Comparison of ENCODE assay signal across 8 cellular contexts in genomic region chr7:44768663-44769361, GRCh38. TPM values are rescaled to one million over a fixed set of nuclear protein-coding genes. Genes with fewer than 3 reads are reported as not detected.
A peak's percentile ranks its signal among the peaks of the same experiment; 100 is the strongest.
DNase-seq lines count a peak whose midpoint lies in the region; ATAC-seq and TF ChIP-seq lines count a peak whose summit lies in the region.

No MANE protein-coding gene starts in this region.

- H3K4me3 ChIP-seq in colonic mucosa (no peak overlapping the region), aorta (ENCODE audit: low read length in 2 of 2) (no peak overlapping the region)

- no peak overlapping the region for H3K4me3 Mint-ChIP-seq in stimulated activated naive CD8-positive, alpha-beta T cell treated with anti-CD3 and anti-CD28 coated beads, Interleukin-15, amount 100 ng/mL, for 72 hours
- H3K4me3 Mint-ChIP-seq in natural killer cell = peak overlapping the region; percentile 84

- no peaks in the 10 kb centered on the region for H3K27me3 ChIP-seq in colonic mucosa
- no peaks in the 10 kb centered on the region for H3K27me3 ChIP-seq in aorta (ENCODE audit: control insufficient read depth in 1 of 2, insufficient read depth in 2 of 2, low read length in 1 of 2)

- H3K9me3 ChIP-seq in colonic mucosa = no peaks in the 10 kb centered on the region
- H3K9me3 ChIP-seq in aorta (ENCODE audit: control insufficient read depth, low read length) = no peaks in the 10 kb centered on the region

- H3K27ac ChIP-seq in colonic mucosa (peak overlapping the region; percentile 55), aorta (ENCODE audit: low read depth in 1 of 2, low read length in 2 of 2) (peak overlapping the region in 1 of 2 donors; percentile 43)

- DNase-seq in stimulated activated naive CD8-positive, alpha-beta T cell treated with anti-CD3 and anti-CD28 coated beads, Interleukin-15, Interleukin-2, amounts not matched to agents 100 U/mL and 50 U/mL, for 24 hours = no peak
- DNase-seq in stimulated activated naive CD8-positive, alpha-beta T cell treated with anti-CD3 and anti-CD28 coated beads, Interleukin-15, amount 100 ng/mL, for 72 hours = no peak
- DNase-seq in colonic mucosa = no peak
- no peak for DNase-seq in natural killer cell
- DNase-seq in aorta = no peak
- no peak for DNase-seq in CD1c-positive myeloid dendritic cell (ENCODE audit: extremely low spot score)

- intact Hi-C loops in colonic mucosa (cut with DNase I) = loop anchor here (10.0 kb wide), 1 partner anchor 174 kb away; no protein-coding TSS in a partner anchor
- intact Hi-C loops in natural killer cell (cut with micrococcal nuclease) = loop anchor here (2.0 kb wide), 1 partner anchor 28 kb away; the partner anchor contains the start of gene PPIA
- intact Hi-C loops in aorta (cut with DNase I) = no loop called here

- peaks cover 25% of the 10 kb centered on the region for H3K4me1 ChIP-seq in colonic mucosa
- H3K4me1 ChIP-seq in aorta (ENCODE audit: control insufficient read depth in 1 of 2, insufficient read depth in 2 of 2, low read length in 2 of 2) = peaks cover 0 to 2% of the 10 kb centered on the region in 2 donors

- H3K9ac ChIP-seq in colonic mucosa (ENCODE audit: low read depth in 2 of 2, low read length in 2 of 2) = peak overlapping the region; percentile 7 to 58

- 40 to 52% methylated on average over 7 to 9 of the region's 9 CpGs for WGBS in aorta, 2 donors

- no peaks in the 10 kb centered on the region for H3K36me3 Mint-ChIP-seq in natural killer cell

- peak overlapping the region in 1 of 2 donors; percentile 72 for H3K27ac Mint-ChIP-seq in stimulated activated naive CD8-positive, alpha-beta T cell treated with anti-CD3 and anti-CD28 coated beads, Interleukin-15, amount 100 ng/mL, for 72 hours
- peak overlapping the region; percentile 64 to 93 for H3K27ac Mint-ChIP-seq in natural killer cell

- H3K4me1 Mint-ChIP-seq in stimulated activated naive CD8-positive, alpha-beta T cell treated with anti-CD3 and anti-CD28 coated beads, Interleukin-15, amount 100 ng/mL, for 72 hours = peaks cover 50% of the 10 kb centered on the region
- peaks cover 40 to 43% of the 10 kb centered on the region in 2 donors for H3K4me1 Mint-ChIP-seq in natural killer cell

- H3K27me3 Mint-ChIP-seq in stimulated activated naive CD8-positive, alpha-beta T cell treated with anti-CD3 and anti-CD28 coated beads, Interleukin-15, amount 100 ng/mL, for 72 hours = no peaks in the 10 kb centered on the region
- H3K27me3 Mint-ChIP-seq in natural killer cell (ENCODE audit: low read depth in 2 of 2) = peaks cover 0 to 2% of the 10 kb centered on the region in 2 donors

- H3K36me3 ChIP-seq in colonic mucosa = peaks cover 15% of the 10 kb centered on the region
- H3K36me3 ChIP-seq in aorta (ENCODE audit: control insufficient read depth in 1 of 2, insufficient read depth in 2 of 2, low read length in 1 of 2) = peaks cover 0 to 8% of the 10 kb centered on the region in 2 donors

- no peaks in the 10 kb centered on the region for H3K9me3 Mint-ChIP-seq in stimulated activated naive CD8-positive, alpha-beta T cell treated with anti-CD3 and anti-CD28 coated beads, Interleukin-15, amount 100 ng/mL, for 72 hours
- no peaks in the 10 kb centered on the region for H3K9me3 Mint-ChIP-seq in natural killer cell

- TF ChIP-seq CTCF in colonic mucosa (IDR thresholded peaks at IDR 0.05) = no peak
- TF ChIP-seq CTCF in natural killer cell (IDR thresholded peaks at IDR 0.05) = no peak

- ATAC-seq in stimulated activated naive CD8-positive, alpha-beta T cell treated with anti-CD3 and anti-CD28 coated beads, Interleukin-15, Interleukin-2, amounts not matched to agents 100 U/mL and 50 U/mL, for 24 hours = peak; percentile 4
- no peak for ATAC-seq in stimulated activated naive CD8-positive, alpha-beta T cell treated with anti-CD3 and anti-CD28 coated beads, Interleukin-15, amount 100 ng/mL, for 72 hours
- ATAC-seq in natural killer cell (no peak), aorta (ENCODE audit: low FRiP score) (peak; percentile 6), GM19035 (IDR thresholded peaks at IDR 0.05; ENCODE audit: unreplicated experiment) (no peak), GM19452 (IDR thresholded peaks at IDR 0.05; ENCODE audit: unreplicated experiment) (no peak)

RNA-seq across cellular contexts. Expression of gene ZMIZ2, which starts 20.2 kb away (rescaled TPM):
- total RNA-seq in colonic mucosa (100 to 1,000 TPM in 1 of 2 donors, 10 to 100 TPM in 1; 61.8 to 112 TPM), natural killer cell (100 to 1,000 TPM; 152 to 170 (median 167) TPM), aorta (10 to 100 TPM; 64.5 to 96.6 TPM)
- 10 to 100 TPM; 11.6 to 69.9 TPM for polyA plus RNA-seq in aorta

RNA-seq across cellular contexts. Expression of gene PPIA, which starts 27.7 kb away (rescaled TPM):
- total RNA-seq in colonic mucosa (1,000 to 10,000 TPM; 1,435 to 2,110 TPM), natural killer cell (100 to 1,000 TPM; 701 to 727 (median 718) TPM), aorta (100 to 1,000 TPM; 729 to 835 TPM)
- 1,000 to 10,000 TPM; 1,703 to 2,385 TPM for polyA plus RNA-seq in aorta

Comparison
In these comparisons a context has a peak if more than half of its experiments do, and no peak if none do; other contexts are left out.
1. ATAC-seq: peak in stimulated activated naive CD8-positive, alpha-beta T cell treated with anti-CD3 and anti-CD28 coated beads, Interleukin-15, Interleukin-2, amounts not matched to agents 100 U/mL and 50 U/mL, for 24 hours (single experiment) and aorta (single experiment); none in stimulated activated naive CD8-positive, alpha-beta T cell treated with anti-CD3 and anti-CD28 coated beads, Interleukin-15, amount 100 ng/mL, for 72 hours (single experiment), natural killer cell (0 of 3), GM19035 (single experiment) and GM19452 (single experiment).
2. intact Hi-C loops: an anchor here in colonic mucosa (10.0 kb wide) and natural killer cell (2.0 kb wide); none called in aorta.